In the genomic region with DNA sequence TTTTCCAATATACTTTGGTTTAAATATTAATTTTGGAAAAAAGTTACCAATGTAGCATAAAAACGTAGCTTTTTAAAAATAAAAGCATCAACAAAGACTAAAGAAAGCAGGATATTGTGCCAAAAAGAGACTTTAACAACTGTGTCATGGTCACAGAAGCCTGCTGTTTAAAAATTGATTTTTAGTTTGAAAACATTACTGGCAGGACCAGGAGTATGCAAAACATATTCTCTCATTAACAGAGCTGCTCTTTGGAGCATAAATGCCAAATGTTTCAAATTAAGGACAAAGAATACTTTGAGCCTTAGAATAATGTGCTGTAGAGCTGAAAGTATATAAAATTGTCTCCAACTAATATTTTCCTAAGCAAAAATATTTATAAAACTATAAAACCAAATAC, we compare ENCODE assay signal across 1 cellular context.
TF ChIP-seq lines count a peak whose summit lies in the region.

No MANE protein-coding gene starts in this region.

TF ChIP-seq in HepG2, 621 proteins besides CTCF, POLR2A, EP300 and RAD21 (continued from another document):
- no peak for TF ChIP-seq HIC2 (CRISPR knock-in tag; IDR thresholded peaks at IDR 0.05; ENCODE audit: low read depth)
